Comparison of ENCODE assay signal across 9 cellular contexts in genomic region chrX:111095974-111096870, GRCh38. TPM values are rescaled to one million over a fixed set of nuclear protein-coding genes. Genes with fewer than 3 reads are reported as not detected.
A peak's percentile ranks its signal among the peaks of the same experiment; 100 is the strongest.
DNase-seq lines count a peak whose midpoint lies in the region; ATAC-seq and TF ChIP-seq lines count a peak whose summit lies in the region.
"Had no signal": no experiment of that assay in that cellular context is flagged by ENCODE, and none has a peak within 500 bp of the region (broad histone marks: within the 10 kb centered on the region; RNA-seq: fewer than 3 reads in every experiment).

Gene PAK3, plus strand, starts transcription at chrX:111096191. Its CDS starts 26,913 bp downstream, at chrX:111123104.

- no peaks in the 10 kb centered on the region for H3K36me3 Mint-ChIP-seq in naive thymus-derived CD8-positive, alpha-beta T cell

- no peaks in the 10 kb centered on the region for H3K9me3 Mint-ChIP-seq in naive thymus-derived CD8-positive, alpha-beta T cell

- H3K27ac ChIP-seq in uterus = peak within 1 kb of the TSS; percentile 76 to 88
- H3K27ac ChIP-seq: neutrophil had no signal

- ATAC-seq in GM21360 (IDR thresholded peaks at IDR 0.05; ENCODE audit: unreplicated experiment) = peak; percentile 35
- ATAC-seq in naive thymus-derived CD8-positive, alpha-beta T cell = peak; percentile 67 to 74
- no peak for ATAC-seq in HG02840 (IDR thresholded peaks at IDR 0.05; ENCODE audit: low FRiP score, unreplicated experiment)

- intact Hi-C loops in uterus (cut with DNase I; ENCODE audit: low total_unique reads) = no loop called here

- H3K4me3 Mint-ChIP-seq in naive thymus-derived CD8-positive, alpha-beta T cell = peak within 1 kb of the TSS; percentile 78 to 88 (median 84)

- peaks cover 0 to 2% of the 10 kb centered on the region in 2 donors for H3K27me3 ChIP-seq in uterus

- peak in 1 of 2 donors; percentile 67 for TF ChIP-seq POLR2A in uterus (IDR thresholded peaks at IDR 0.05)

- DNase-seq in AG10803 (ENCODE audit: low read depth) (peak; percentile 26), NCI-H2081 (lab: John Stamatoyannopoulos, UW) (peak; percentile 85 to 96), fibroblast of mammary gland (ENCODE audit: low read depth) (peak; percentile 48), uterus (peak; percentile 58 to 80)
- peak; percentile 46 for DNase-seq in activated T-cell treated with anti-CD3 and anti-CD28 coated beads, Interleukin-2, amount 50 U/mL, for 1 hour
- DNase-seq in naive thymus-derived CD8-positive, alpha-beta T cell = peak in 4 of 10 donors; percentile 0 to 20 (median 4)

- no peaks in the 10 kb centered on the region for H3K9me3 ChIP-seq in uterus
- H3K9me3 ChIP-seq: neutrophil had no signal

- H3K4me1 Mint-ChIP-seq in naive thymus-derived CD8-positive, alpha-beta T cell = peaks cover 2 to 22% (median 12%) of the 10 kb centered on the region in 4 donors

- H3K4me1 ChIP-seq in uterus = no peaks in the 10 kb centered on the region

- peaks cover 3 to 30% (median 18%) of the 10 kb centered on the region in 5 donors for H3K27me3 Mint-ChIP-seq in naive thymus-derived CD8-positive, alpha-beta T cell

- H3K4me3 ChIP-seq in AG10803 (ENCODE audit: low read length) (peak within 1 kb of the TSS; percentile 52), fibroblast of mammary gland (ENCODE audit: control insufficient read depth, low read depth, low read length) (peak within 1 kb of the TSS; percentile 40), uterus (peak within 1 kb of the TSS; percentile 31 to 57)

- POLR2A ChIA-PET in naive thymus-derived CD8-positive, alpha-beta T cell (lab: Charles Lee) = no interaction called here

- peak within 1 kb of the TSS in 7 of 10 donors; percentile 24 to 72 (median 45) for H3K27ac Mint-ChIP-seq in naive thymus-derived CD8-positive, alpha-beta T cell

- H3K36me3 ChIP-seq in uterus = no peaks in the 10 kb centered on the region
- H3K36me3 ChIP-seq: neutrophil had no signal

- TF ChIP-seq CTCF in AG10803 (conservative IDR thresholded peaks at IDR 0.05; ENCODE audit: low read length) = no peak
- no peak for TF ChIP-seq CTCF in fibroblast of mammary gland (conservative IDR thresholded peaks at IDR 0.05; ENCODE audit: control insufficient read depth, insufficient read depth, low read depth, low read length)
- TF ChIP-seq CTCF in uterus (IDR thresholded peaks at IDR 0.05) = no peak

RNA-seq across cellular contexts. Expression of gene PAK3, which starts in this region (rescaled TPM):
- not detected for total RNA-seq in naive thymus-derived CD8-positive, alpha-beta T cell
- not detected for polyA plus RNA-seq in naive thymus-derived CD8-positive, alpha-beta T cell
- total RNA-seq in uterus = 10 to 100 TPM in 2 of 4 donors, 1 to 10 TPM in 2; 2.1 to 24.8 (median 14.9) TPM

Comparison
In these comparisons a context has a peak if more than half of its experiments do, and no peak if none do; other contexts are left out.
1. Peak in ATAC-seq in naive thymus-derived CD8-positive, alpha-beta T cell; RNA of the gene not detected or under 1 TPM.